In the genomic region with DNA sequence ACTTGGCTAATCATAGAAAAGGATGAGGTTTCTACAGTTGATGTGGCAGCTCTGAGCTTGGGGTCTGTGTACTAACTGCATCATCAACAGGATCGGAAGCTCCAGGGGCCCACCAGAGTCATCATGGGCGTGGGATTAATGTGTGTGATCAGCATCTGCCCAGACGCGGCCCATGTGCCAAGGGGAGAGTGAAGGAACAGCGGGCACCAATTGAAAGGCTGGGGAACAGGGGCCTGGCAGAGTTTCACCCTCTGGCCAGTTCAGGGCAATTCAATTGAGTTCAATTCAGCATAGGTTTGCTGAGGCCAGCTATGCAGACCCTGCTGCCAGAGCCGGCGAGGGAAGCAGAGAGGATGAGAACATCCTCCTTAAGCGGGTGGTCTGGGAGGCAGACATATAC, we compare ENCODE assay signal across 25 cellular contexts.
"Had no signal": no experiment of that assay in that cellular context is flagged by ENCODE, and none has a peak within 500 bp of the region (broad histone marks: within the 10 kb centered on the region; RNA-seq: fewer than 3 reads in every experiment).

No MANE protein-coding gene starts in this region.

- H3K27me3 ChIP-seq: ovary, right lobe of liver, thyroid gland, tibial nerve, upper lobe of left lung, vagina had no signal

- H3K9ac ChIP-seq: parathyroid adenoma had no signal

- H3K4me3 ChIP-seq: ovary, prostate gland, right lobe of liver, sigmoid colon, stomach, thoracic aorta, thyroid gland, tibial nerve, upper lobe of left lung, vagina had no signal

- ATAC-seq: naive thymus-derived CD8-positive, alpha-beta T cell; natural killer cell treated with Interleukin-12 subunit alpha and Interleukin-12 subunit beta and Interleukin-15 and Interleukin-18, amount 100 ng/mL, for 72 hours; right cardiac atrium; right lobe of liver; stimulated activated effector memory CD8-positive, alpha-beta T cell treated with anti-CD3 and anti-CD28 coated beads, Interleukin-12 subunit alpha, Interleukin-12 subunit beta, amount 100 ng/mL, for 72 hours had no signal

- DNase-seq: naive thymus-derived CD8-positive, alpha-beta T cell; nephron progenitor cell; occipital lobe; ovary; right cardiac atrium; right lobe of liver; sigmoid colon; small intestine; stimulated activated CD4-positive, alpha-beta T cell treated with anti-CD3 and anti-CD28 coated beads, Interleukin-15, amount 100 ng/mL, for 24 hours; stimulated activated CD4-positive, alpha-beta T cell treated with anti-CD3 and anti-CD28 coated beads, Interleukin-2, amount 100 ng/mL, for 24 hours; stimulated activated CD4-positive, alpha-beta T cell treated with anti-CD3 and anti-CD28 coated beads, Interleukin-2, amount 100 ng/mL, for 48 hours; stimulated activated CD4-positive, alpha-beta T cell treated with anti-CD3 and anti-CD28 coated beads, Interleukin-4, amount 100 ng/mL, for 24 hours; stimulated activated naive B cell treated with anti-CD40 and anti-IgM and Interleukin-4, amounts not matched to agents 10 μg/mL and 1 μg/mL and 100 μg/mL, for 72 hours; stimulated activated naive CD4-positive, alpha-beta T cell treated with Interleukin-2 at 50 U/mL for 16 hours; stomach; thyroid gland; trophoblast cell; upper lobe of left lung had no signal

- H3K36me3 ChIP-seq: ovary, prostate gland, right lobe of liver, sigmoid colon, stomach, thoracic aorta, thyroid gland, tibial nerve, upper lobe of left lung, vagina had no signal

- H2AFZ ChIP-seq: parathyroid adenoma had no signal

- H3K9me3 ChIP-seq: ovary, prostate gland, right lobe of liver, thoracic aorta, thyroid gland, vagina had no signal

- H3K4me1 ChIP-seq: parathyroid adenoma, prostate gland, right lobe of liver, sigmoid colon, stomach, thyroid gland, tibial nerve, upper lobe of left lung, vagina had no signal

- H3K27ac ChIP-seq: ovary, parathyroid adenoma, prostate gland, right lobe of liver, sigmoid colon, stomach, thoracic aorta, thyroid gland, tibial nerve, upper lobe of left lung, vagina had no signal
